16 cellular contexts compared by ENCODE assay signal in the genomic region with DNA sequence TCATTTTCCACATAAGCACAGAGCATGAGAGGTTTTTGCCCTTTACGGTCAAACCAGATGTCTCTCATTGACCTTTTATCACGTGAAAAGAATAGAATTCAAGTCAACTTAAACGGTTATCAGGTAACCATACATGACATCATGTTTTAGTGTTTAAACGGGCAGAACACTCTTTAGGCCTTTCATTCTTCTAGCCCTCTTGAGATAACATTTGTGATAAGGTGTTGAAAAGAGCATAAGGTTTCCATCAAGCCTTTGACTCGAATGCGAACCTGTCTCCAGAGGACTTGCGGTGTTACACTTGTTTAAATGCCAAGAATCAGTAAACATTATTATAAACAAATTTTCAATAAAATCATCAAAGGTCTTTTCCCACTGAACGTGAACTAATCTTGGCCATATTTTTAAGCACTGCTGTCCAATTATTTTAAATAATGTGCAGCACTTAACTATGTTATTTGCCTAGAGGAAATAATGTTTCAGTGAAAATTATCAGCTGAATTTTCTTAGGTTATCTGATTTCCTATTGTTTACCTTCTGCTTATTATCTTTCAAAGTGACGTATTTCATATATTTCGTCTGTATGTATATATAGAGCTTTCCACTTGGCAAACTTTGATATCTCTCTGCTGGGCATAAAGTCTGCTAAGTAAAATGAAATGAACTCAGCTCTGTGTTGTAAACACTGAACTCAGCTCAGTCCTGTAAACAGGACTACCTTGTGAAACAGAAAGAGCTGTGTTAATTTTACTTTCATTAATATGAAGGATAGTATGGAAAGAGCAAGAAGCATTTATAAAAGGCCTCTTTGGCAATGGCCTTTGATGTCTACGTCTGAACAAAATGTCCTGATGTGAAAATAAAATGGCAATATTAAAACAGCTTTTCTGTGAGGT. TPM values are rescaled to one million over a fixed set of nuclear protein-coding genes. Genes with fewer than 3 reads are reported as not detected.
"Had no signal": no experiment of that assay in that cellular context is flagged by ENCODE, and none has a peak within 500 bp of the region (broad histone marks: within the 10 kb centered on the region; RNA-seq: fewer than 3 reads in every experiment).

No MANE protein-coding gene starts in this region.

- H3K27me3 ChIP-seq: testis had no signal

- H3K4me3 ChIP-seq: heart left ventricle, testis had no signal

- H3K4me3 Mint-ChIP-seq: activated CD8-positive, alpha-beta memory T cell treated with anti-CD3 and anti-CD28 coated beads, Interleukin-2, amount 10 ng/mL, durations not matched to agents 7 days and 5 days; activated naive CD8-positive, alpha-beta T cell treated with anti-CD3 and anti-CD28 coated beads for 36 hours; activated T-cell treated with anti-CD3 and anti-CD28 coated beads, Interleukin-2, amount 50 U/mL, for 4 hours; nephron; stimulated activated naive CD8-positive, alpha-beta T cell treated with anti-CD3 and anti-CD28 coated beads, Interleukin-15, Interleukin-2, amounts not matched to agents 100 ng/mL and 50 ng/mL, for 24 hours had no signal

- H3K9me3 Mint-ChIP-seq: activated naive CD8-positive, alpha-beta T cell treated with anti-CD3 and anti-CD28 coated beads for 36 hours; activated T-cell treated with anti-CD3 and anti-CD28 coated beads, Interleukin-2, amount 50 U/mL, for 4 hours had no signal

- H3K36me3 Mint-ChIP-seq: activated CD8-positive, alpha-beta memory T cell treated with anti-CD3 and anti-CD28 coated beads, Interleukin-2, amount 10 ng/mL, durations not matched to agents 7 days and 5 days; activated naive CD8-positive, alpha-beta T cell treated with anti-CD3 and anti-CD28 coated beads for 36 hours had no signal

- H3K27me3 Mint-ChIP-seq: activated CD8-positive, alpha-beta memory T cell treated with anti-CD3 and anti-CD28 coated beads, Interleukin-2, amount 10 ng/mL, durations not matched to agents 7 days and 5 days; activated naive CD8-positive, alpha-beta T cell treated with anti-CD3 and anti-CD28 coated beads for 36 hours; stimulated activated naive CD8-positive, alpha-beta T cell treated with anti-CD3 and anti-CD28 coated beads, Interleukin-15, Interleukin-2, amounts not matched to agents 100 ng/mL and 50 ng/mL, for 24 hours had no signal

- H3K36me3 ChIP-seq: heart left ventricle had no signal

- H3K4me1 ChIP-seq: testis had no signal

- H3K4me1 Mint-ChIP-seq: activated CD8-positive, alpha-beta memory T cell treated with anti-CD3 and anti-CD28 coated beads, Interleukin-2, amount 10 ng/mL, durations not matched to agents 7 days and 5 days; activated naive CD8-positive, alpha-beta T cell treated with anti-CD3 and anti-CD28 coated beads for 36 hours had no signal

- DNase-seq: activated CD4-positive, alpha-beta T cell treated with anti-CD3 and anti-CD28 coated beads for 1 hour; activated CD4-positive, alpha-beta T cell treated with anti-CD3 and anti-CD28 coated beads, Interleukin-2, amount 50 U/mL, for 48 hours; activated CD8-positive, alpha-beta memory T cell treated with anti-CD3 and anti-CD28 coated beads, Interleukin-2, amount 10 ng/mL, durations not matched to agents 7 days and 5 days; activated gamma-delta T cell; activated naive CD8-positive, alpha-beta T cell treated with anti-CD3 and anti-CD28 coated beads for 36 hours; activated T-cell treated with anti-CD3 and anti-CD28 coated beads, Interleukin-2, amount 50 U/mL, for 4 hours; aorta; foreskin melanocyte; heart left ventricle; stimulated activated CD4-positive, alpha-beta T cell treated with anti-CD3 and anti-CD28 coated beads, Interleukin-2, amount 100 ng/mL, for 48 hours; stimulated activated CD8-positive, alpha-beta memory T cell treated with anti-CD3 and anti-CD28 coated beads, Interleukin-4, amount 100 ng/mL, for 48 hours; testis had no signal

- ATAC-seq: activated CD8-positive, alpha-beta memory T cell treated with anti-CD3 and anti-CD28 coated beads, Interleukin-2, amount 10 ng/mL, durations not matched to agents 7 days and 5 days; activated T-cell treated with anti-CD3 and anti-CD28 coated beads, Interleukin-2, amount 50 U/mL, for 4 hours; left lobe of liver had no signal

- H3K27ac Mint-ChIP-seq: activated CD8-positive, alpha-beta memory T cell treated with anti-CD3 and anti-CD28 coated beads, Interleukin-2, amount 10 ng/mL, durations not matched to agents 7 days and 5 days; activated naive CD8-positive, alpha-beta T cell treated with anti-CD3 and anti-CD28 coated beads for 36 hours; nephron; stimulated activated naive CD8-positive, alpha-beta T cell treated with anti-CD3 and anti-CD28 coated beads, Interleukin-15, Interleukin-2, amounts not matched to agents 100 ng/mL and 50 ng/mL, for 24 hours had no signal

- H3K27ac ChIP-seq: heart left ventricle, testis had no signal

- H3K9me3 ChIP-seq: heart left ventricle, testis had no signal

RNA-seq across cellular contexts. Expression of a gene that starts 33.3 kb away (rescaled TPM):
- total RNA-seq: activated CD8-positive, alpha-beta memory T cell treated with anti-CD3 and anti-CD28 coated beads, Interleukin-2, amount 10 ng/mL, durations not matched to agents 7 days and 5 days; activated naive CD8-positive, alpha-beta T cell treated with anti-CD3 and anti-CD28 coated beads for 36 hours; T-helper 2 cell treated with Interferon-gamma antibody and Interleukin-4, amounts not matched to agents 100 ng/mL and 5 ng/mL, for 36 hours had no signal
